Comparison of ENCODE assay signal across 8 cellular contexts in the genomic region with DNA sequence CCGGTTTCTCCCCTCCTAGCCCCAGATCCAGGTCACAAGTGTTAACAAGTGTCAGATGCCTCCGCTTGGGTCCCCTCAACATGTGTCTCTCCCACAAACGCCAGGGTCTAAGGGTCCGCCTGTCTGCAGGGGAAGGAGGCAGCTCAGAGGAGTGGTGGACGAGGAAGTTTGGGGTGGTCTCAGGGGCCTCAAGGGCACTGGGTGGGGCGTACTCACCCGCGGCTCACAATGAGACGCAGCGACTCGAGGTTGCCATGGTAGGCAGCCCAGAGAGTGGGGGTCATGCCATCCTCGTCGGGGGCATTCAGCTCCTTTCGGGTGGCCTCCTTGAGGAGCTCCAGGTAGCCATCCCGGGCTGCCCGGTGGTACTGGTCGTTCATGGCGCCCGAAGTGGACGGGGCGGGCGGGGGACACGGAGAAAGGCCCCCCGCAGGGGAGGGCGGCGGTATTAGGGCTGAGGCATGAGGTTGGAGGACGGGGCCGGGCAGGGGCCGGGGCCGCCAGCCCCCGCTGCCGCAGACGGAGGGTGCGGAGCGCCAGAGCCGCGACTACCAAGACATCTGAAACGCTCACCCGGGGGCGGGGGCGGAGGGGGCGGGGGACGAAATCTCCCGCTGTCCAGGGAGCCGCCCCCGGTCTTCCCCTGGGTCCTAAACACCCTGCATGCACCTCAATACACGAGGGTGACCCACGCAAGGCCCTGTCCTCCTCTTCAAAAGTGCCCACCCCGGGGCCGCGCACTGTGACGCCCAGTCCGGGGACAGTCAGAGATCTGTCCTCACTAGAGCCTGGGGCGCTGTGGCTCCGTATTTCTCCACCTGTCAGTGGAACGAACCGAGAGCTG. TPM values are rescaled to one million over a fixed set of nuclear protein-coding genes. Genes with fewer than 3 reads are reported as not detected.
DNase-seq lines count a peak whose midpoint lies in the region; ATAC-seq and TF ChIP-seq lines count a peak whose summit lies in the region.

A gene (minus strand): TSS at position 562 of the 844 bp plus-strand sequence. CDS start 182 bp downstream, at position 380.

- dilution Hi-C loops in mammary epithelial cell (cut with HindIII; ENCODE audit: low sequenced_read_pairs) = no loop called here

- no peak for TF ChIP-seq CTCF in mammary epithelial cell (conservative IDR thresholded peaks at IDR 0.05 in 1 of 2, IDR thresholded peaks at IDR 0.05 in 1 of 2; ENCODE audit: extremely low read depth in 1 of 2, insufficient read depth in 1 of 2, low read depth in 1 of 2, low read length in 2 of 2)
- no peak for TF ChIP-seq CTCF in lower lobe of right lung (IDR thresholded peaks at IDR 0.05)

- H3K27me3 ChIP-seq in HUES64 (ENCODE audit: insufficient read depth, low read length) = peaks cover 74% of the 10 kb centered on the region
- H3K27me3 ChIP-seq in mammary epithelial cell (ENCODE audit: insufficient read depth, low read length) = peaks cover 22% of the 10 kb centered on the region
- peaks cover 82% of the 10 kb centered on the region for H3K27me3 ChIP-seq in lower lobe of right lung (ENCODE audit: low read depth)

- peak within 1 kb of the TSS; percentile 77 for H3K4me2 ChIP-seq in mammary epithelial cell (ENCODE audit: insufficient read depth, low read depth, low read length)

- CTCF ChIA-PET in mammary epithelial cell (lab: Charles Lee; ENCODE audit: low non-redundant PET) = interaction anchor here (0.6 to 1.7 kb wide), 2 partner anchors 35 to 179 kb away, joined by 5 to 18 read pairs; no protein-coding TSS in a partner anchor

- H3K36me3 ChIP-seq in HUES64 (ENCODE audit: insufficient read depth, low read length) (no peaks in the 10 kb centered on the region), mammary epithelial cell (ENCODE audit: insufficient read depth, low read length) (no peaks in the 10 kb centered on the region), lower lobe of right lung (no peaks in the 10 kb centered on the region)

- intact Hi-C loops in mammary epithelial cell (cut with micrococcal nuclease) (loop anchor here (1.0 kb wide), 2 partner anchors 21 to 35 kb away; no protein-coding TSS in a partner anchor), lower lobe of right lung (cut with DNase I) (no loop called here)

- 9% methylated on average over 57 of the region's 57 CpGs for WGBS in HUES64
- 38% methylated on average over 9 of the region's 57 CpGs for WGBS in mammary epithelial cell (ENCODE audit: low coverage, missing lambda C conversion rate)

- DNase-seq in AG08396 (ENCODE audit: low spot score) (peak; percentile 73), mammary epithelial cell (no peak), lower lobe of right lung (no peak), NCI-H187 treated with DMSO at 0.1 percent for 48 hours (lab: John Stamatoyannopoulos, UW) (no peak), RKO (ENCODE audit: low spot score) (no peak)
- DNase-seq in stimulated activated CD4-positive, alpha-beta T cell treated with anti-CD3 and anti-CD28 coated beads, Interleukin-4, amount 100 ng/mL, for 1 hour = no peak

- no peak within 1 kb of the TSS for H3K9ac ChIP-seq in HUES64 (ENCODE audit: low read depth, low read length)
- H3K9ac ChIP-seq in mammary epithelial cell (ENCODE audit: insufficient read depth, low read length) = no peak within 1 kb of the TSS

- in situ Hi-C loops in mammary epithelial cell (cut with MboI; ENCODE audit: low sequenced_read_pairs in 2 of 2) = loop anchor here (5.0 kb wide), 1 partner anchor 34 kb away; no protein-coding TSS in a partner anchor

- H3K4me3 ChIP-seq in HUES64 (ENCODE audit: low read length) (peak within 1 kb of the TSS; percentile 47), mammary epithelial cell (replicated peaks in 1 of 3; ENCODE audit: insufficient read depth in 1 of 3, low read depth in 2 of 3, low read length in 3 of 3) (peak within 1 kb of the TSS; percentile 35 to 57 (median 40)), lower lobe of right lung (peak within 1 kb of the TSS; percentile 47)

- H2AFZ ChIP-seq in mammary epithelial cell (ENCODE audit: low read depth, low read length) = peak within 1 kb of the TSS; percentile 66

- no peaks in the 10 kb centered on the region for H3K9me3 ChIP-seq in HUES64 (ENCODE audit: insufficient read depth, low read depth, low read length)
- H3K9me3 ChIP-seq in mammary epithelial cell (replicated peaks; ENCODE audit: insufficient read depth, low read length) = no peaks in the 10 kb centered on the region
- no peaks in the 10 kb centered on the region for H3K9me3 ChIP-seq in lower lobe of right lung

- BruUV-seq in mammary epithelial cell (replicated peaks; lab: Mats Ljungman, UMichigan) = no TSS peak

- ATAC-seq in lower lobe of right lung = peak; percentile 17 to 36
- ATAC-seq in GM19463 (IDR thresholded peaks at IDR 0.05; ENCODE audit: unreplicated experiment) = no peak

- H3K79me2 ChIP-seq in mammary epithelial cell (ENCODE audit: insufficient read depth, low read length) = no peaks in the 10 kb centered on the region

- H4K20me1 ChIP-seq in mammary epithelial cell (ENCODE audit: insufficient read depth, low read length) = no peaks in the 10 kb centered on the region

- no peak within 1 kb of the TSS for H3K27ac ChIP-seq in HUES64 (ENCODE audit: low read depth, low read length)
- H3K27ac ChIP-seq in mammary epithelial cell (ENCODE audit: insufficient read depth, low read depth, low read length) = no peak within 1 kb of the TSS
- no peak within 1 kb of the TSS for H3K27ac ChIP-seq in lower lobe of right lung

- 0 out of 2 replicates have a peak, but pooled peaks cover 2% of the 10 kb centered on the region for H3K4me1 ChIP-seq in HUES64 (ENCODE audit: insufficient read depth, low read length)
- peaks cover 26% of the 10 kb centered on the region for H3K4me1 ChIP-seq in mammary epithelial cell (ENCODE audit: insufficient read depth, low read length)
- H3K4me1 ChIP-seq in lower lobe of right lung = peaks cover 22% of the 10 kb centered on the region

RNA-seq across cellular contexts. Expression of the gene that starts here (rescaled TPM):
- 0.75 TPM for polyA plus RNA-seq in HUES64 (2013, experiment 1 of 2)
- 1.0 TPM for polyA plus RNA-seq in HUES64 (2013, experiment 2 of 2)
- total RNA-seq in mammary epithelial cell (1 to 10 TPM in 1 of 2 donors, under 1 TPM in 1; 0.17 to 1.1 TPM), lower lobe of right lung (0.21 TPM)
- polyA plus RNA-seq in mammary epithelial cell = 0.23 TPM
- polyA minus RNA-seq in mammary epithelial cell = 1.7 TPM

Comparison
In these comparisons a context has a peak if more than half of its experiments do, and no peak if none do; other contexts are left out.
1. Peak in ATAC-seq and H3K4me3 ChIP-seq in lower lobe of right lung; RNA of the gene not detected or under 1 TPM.